ENCODE assay signal across 8 cellular contexts in genomic region chr19:13850910-13851753, GRCh38. TPM values are rescaled to one million over a fixed set of nuclear protein-coding genes. Genes with fewer than 3 reads are reported as not detected.
DNase-seq lines count a peak whose midpoint lies in the region; ATAC-seq and TF ChIP-seq lines count a peak whose summit lies in the region.

No MANE protein-coding gene starts in this region.

- in situ Hi-C loops in Panc1 (cut with HindIII; ENCODE audit: low pct_unique_long_range_greater_than_20kb, low sequenced_read_pairs), result no loop called here

- H3K36me3 ChIP-seq in Panc1 (ENCODE audit: control insufficient read depth, insufficient read depth, low read length), result no peaks in the 10 kb centered on the region
- H3K36me3 ChIP-seq in osteoblast (ENCODE audit: insufficient read depth, low read length), result no peaks in the 10 kb centered on the region

- peak; percentile 68 for ATAC-seq in Panc1
- ATAC-seq in activated naive CD8-positive, alpha-beta T cell treated with anti-CD3 and anti-CD28 coated beads, Interleukin-2, amount 10 ng/mL, durations not matched to agents 7 days and 5 days (ENCODE audit: low read depth), result no peak
- no peak for ATAC-seq in GM21360 (IDR thresholded peaks at IDR 0.05; ENCODE audit: unreplicated experiment)

- no peaks in the 10 kb centered on the region for H3K79me2 ChIP-seq in osteoblast (ENCODE audit: insufficient read depth, low read length)

- H3K27me3 ChIP-seq in Panc1 (ENCODE audit: control insufficient read depth, insufficient read depth, low read length) (no peaks in the 10 kb centered on the region), osteoblast (ENCODE audit: insufficient read depth, low read length) (no peaks in the 10 kb centered on the region)

- H3K4me1 ChIP-seq in Panc1 (ENCODE audit: control insufficient read depth, insufficient read depth, low read length) (peaks cover 57% of the 10 kb centered on the region), osteoblast (ENCODE audit: insufficient read depth, low read length) (peaks cover 60% of the 10 kb centered on the region)

- CTCF ChIA-PET in Panc1 (lab: Charles Lee), result interaction anchor here (0.9 kb wide), 1 partner anchor 11 kb away, joined by 3 read pairs; no protein-coding TSS in a partner anchor

- no peaks in the 10 kb centered on the region for H3K36me3 Mint-ChIP-seq in activated naive CD8-positive, alpha-beta T cell treated with anti-CD3 and anti-CD28 coated beads, Interleukin-2, amount 10 ng/mL, durations not matched to agents 7 days and 5 days

- DNase-seq in DMS53 (lab: John Stamatoyannopoulos, UW) (peak; percentile 90), Panc1 (ENCODE audit: low read depth, low spot score) (no peak), glomerular visceral epithelial cell (ENCODE audit: extremely low spot score) (peak; percentile 99), osteoblast (ENCODE audit: insufficient read length, low spot score, missing footprints) (peak; percentile 99), NCI-H1105 (lab: John Stamatoyannopoulos, UW) (no peak), cerebellum (ENCODE audit: low spot score) (no peak)
- no peak for DNase-seq in activated naive CD8-positive, alpha-beta T cell treated with anti-CD3 and anti-CD28 coated beads, Interleukin-2, amount 10 ng/mL, durations not matched to agents 7 days and 5 days

- no peaks in the 10 kb centered on the region for H3K9me3 Mint-ChIP-seq in activated naive CD8-positive, alpha-beta T cell treated with anti-CD3 and anti-CD28 coated beads, Interleukin-2, amount 10 ng/mL, durations not matched to agents 7 days and 5 days

- no TSS peak for BruUV-seq in Panc1 (replicated peaks; lab: Mats Ljungman, UMichigan)

- peaks cover 18% of the 10 kb centered on the region for H3K4me1 Mint-ChIP-seq in activated naive CD8-positive, alpha-beta T cell treated with anti-CD3 and anti-CD28 coated beads, Interleukin-2, amount 10 ng/mL, durations not matched to agents 7 days and 5 days

- H3K4me3 Mint-ChIP-seq in activated naive CD8-positive, alpha-beta T cell treated with anti-CD3 and anti-CD28 coated beads, Interleukin-2, amount 10 ng/mL, durations not matched to agents 7 days and 5 days, result peak overlapping the region; percentile 42

- H3K9me3 ChIP-seq in Panc1 (ENCODE audit: control insufficient read depth, insufficient read depth, low read depth, low read length) (no peaks in the 10 kb centered on the region), osteoblast (ENCODE audit: low read depth, low read length) (no peaks in the 10 kb centered on the region)

- POLR2A ChIA-PET in Panc1 (lab: Charles Lee), result interaction anchor here (0.7 to 4.4 kb wide), 3 partner anchors 11 to 28 kb away, joined by 3 to 26 read pairs (median 3); no protein-coding TSS in a partner anchor
- POLR2A ChIA-PET in activated naive CD8-positive, alpha-beta T cell treated with anti-CD3 and anti-CD28 coated beads, Interleukin-2, amount 10 ng/mL, durations not matched to agents 7 days and 5 days (lab: Charles Lee), result interaction anchor here (3.3 to 9.8 kb wide), 2 partner anchors 11 to 15 kb away, joined by 20 to 203 read pairs; no protein-coding TSS in a partner anchor

- peak overlapping the region; percentile 70 for H3K27ac Mint-ChIP-seq in activated naive CD8-positive, alpha-beta T cell treated with anti-CD3 and anti-CD28 coated beads, Interleukin-2, amount 10 ng/mL, durations not matched to agents 7 days and 5 days

- peak overlapping the region; percentile 99 for H3K27ac ChIP-seq in Panc1 (ENCODE audit: low read length)
- H3K27ac ChIP-seq in osteoblast (ENCODE audit: low read depth, low read length), result peak overlapping the region; percentile 100

- intact Hi-C loops in Panc1 (cut with micrococcal nuclease; ENCODE audit: unreplicated experiment), result no loop called here

- peaks cover 3% of the 10 kb centered on the region for H3K27me3 Mint-ChIP-seq in activated naive CD8-positive, alpha-beta T cell treated with anti-CD3 and anti-CD28 coated beads, Interleukin-2, amount 10 ng/mL, durations not matched to agents 7 days and 5 days

- H3K4me2 ChIP-seq in osteoblast (ENCODE audit: insufficient read depth, low read length), result peak overlapping the region; percentile 89

- peak overlapping the region; percentile 18 to 29 for H3K4me3 ChIP-seq in Panc1 (ENCODE audit: low read depth in 2 of 2, low read length in 2 of 2)
- H3K4me3 ChIP-seq in osteoblast (ENCODE audit: insufficient read depth, low read length), result peak overlapping the region; percentile 65

- peak overlapping the region; percentile 51 for H2AFZ ChIP-seq in osteoblast (ENCODE audit: low read length)

- TF ChIP-seq CTCF in Panc1 (IDR thresholded peaks at IDR 0.05), result no peak
- no peak for TF ChIP-seq CTCF in osteoblast (IDR thresholded peaks at IDR 0.05; ENCODE audit: extremely low read depth, low read depth, low read length)

- no peaks in the 10 kb centered on the region for H4K20me1 ChIP-seq in osteoblast (ENCODE audit: insufficient read depth, low read length)

RNA-seq across cellular contexts. Expression of gene NANOS3, which starts 25.8 kb away (rescaled TPM):
- total RNA-seq in Panc1 (2021; ENCODE audit: unreplicated experiment) (0.33 TPM), osteoblast (0.59 TPM in 1 of 2 replicates, not detected in the other), cerebellum (2.9 TPM)
- polyA plus RNA-seq in Panc1 (2012; ENCODE audit: insufficient read length), result 0.71 TPM
- total RNA-seq in activated naive CD8-positive, alpha-beta T cell treated with anti-CD3 and anti-CD28 coated beads, Interleukin-2, amount 10 ng/mL, durations not matched to agents 7 days and 5 days, result 1 to 10 TPM in 1 of 2 experiments, not detected in 1; 2.3 TPM

RNA-seq across cellular contexts. Expression of gene BRME1, which starts 54.8 kb away (rescaled TPM):
- total RNA-seq in Panc1 (2021; ENCODE audit: unreplicated experiment), result 6.5 TPM
- 10.9 TPM for polyA plus RNA-seq in Panc1 (2012; ENCODE audit: insufficient read length)
- total RNA-seq in activated naive CD8-positive, alpha-beta T cell treated with anti-CD3 and anti-CD28 coated beads, Interleukin-2, amount 10 ng/mL, durations not matched to agents 7 days and 5 days, result 1 to 10 TPM; 5.5 to 7.2 TPM
- total RNA-seq in osteoblast, result 0.59 and 0.72 TPM in 2 replicates
- 8.6 TPM for total RNA-seq in cerebellum

RNA-seq across cellular contexts. Expression of gene CC2D1A, which starts 54.9 kb away (rescaled TPM):
- total RNA-seq in Panc1 (2021; ENCODE audit: unreplicated experiment), result 28.0 TPM
- 30.8 TPM for polyA plus RNA-seq in Panc1 (2012; ENCODE audit: insufficient read length)
- total RNA-seq in activated naive CD8-positive, alpha-beta T cell treated with anti-CD3 and anti-CD28 coated beads, Interleukin-2, amount 10 ng/mL, durations not matched to agents 7 days and 5 days, result 10 to 100 TPM; 34.7 to 34.8 TPM
- total RNA-seq in osteoblast, result 19.2 and 22.4 TPM in 2 replicates
- 10.1 TPM for total RNA-seq in cerebellum

RNA-seq across cellular contexts. Expression of gene ZSWIM4, which starts 55.9 kb away (rescaled TPM):
- total RNA-seq in Panc1 (2021; ENCODE audit: unreplicated experiment) (8.7 TPM), osteoblast (6.8 and 9.0 TPM in 2 replicates), cerebellum (13.6 TPM)
- polyA plus RNA-seq in Panc1 (2012; ENCODE audit: insufficient read length), result 11.3 TPM
- 1 to 10 TPM; 9.6 to 9.9 TPM for total RNA-seq in activated naive CD8-positive, alpha-beta T cell treated with anti-CD3 and anti-CD28 coated beads, Interleukin-2, amount 10 ng/mL, durations not matched to agents 7 days and 5 days

Comparison
In these comparisons a context has a peak if more than half of its experiments do, and no peak if none do; other contexts are left out.
1. DNase-seq: peak in DMS53 (single experiment), glomerular visceral epithelial cell (single experiment) and osteoblast (single experiment); none in Panc1 (single experiment), activated naive CD8-positive, alpha-beta T cell treated with anti-CD3 and anti-CD28 coated beads, Interleukin-2, amount 10 ng/mL, durations not matched to agents 7 days and 5 days (single experiment), NCI-H1105 (single experiment) and cerebellum (single experiment).